ENCODE assay signal across 8 cellular contexts in genomic region chr6:3456794-3457709, GRCh38. TPM values are rescaled to one million over a fixed set of nuclear protein-coding genes. Genes with fewer than 3 reads are reported as not detected.
DNase-seq lines count a peak whose midpoint lies in the region; ATAC-seq and TF ChIP-seq lines count a peak whose summit lies in the region.

SLC22A23 (minus strand) TSS chr6:3457050; CDS start chr6:3456559, 491 bp downstream.

- peak within 1 kb of the TSS; percentile 72 for H3K27ac Mint-ChIP-seq in chondrocyte (ENCODE audit: unreplicated experiment)

- H3K9me3 Mint-ChIP-seq in chondrocyte (ENCODE audit: low read depth) = no peaks in the 10 kb centered on the region

- H3K4me3 Mint-ChIP-seq in chondrocyte (ENCODE audit: unreplicated experiment) = peak within 1 kb of the TSS; percentile 71

- TF ChIP-seq CTCF in AG09319 (IDR thresholded peaks at IDR 0.05; ENCODE audit: low read depth, low read length) = peak; percentile 18
- peak; percentile 89 for TF ChIP-seq CTCF in chondrocyte (IDR thresholded peaks at IDR 0.05)

- H3K27me3 Mint-ChIP-seq in chondrocyte (ENCODE audit: low read depth) = no peaks in the 10 kb centered on the region

- DNase-seq in AG09319 (ENCODE audit: extremely low read depth, low read depth) = no peak
- peak; percentile 62 for DNase-seq in NCI-H146 treated with DMSO at 0.1 percent for 48 hours (lab: John Stamatoyannopoulos, UW; ENCODE audit: unreplicated experiment)
- DNase-seq in chondrocyte (ENCODE audit: low spot score) = no peak
- peak; percentile 92 for DNase-seq in left kidney (ENCODE audit: low read depth, low spot score)
- peak; percentile 61 for DNase-seq in stimulated activated CD4-positive, alpha-beta T cell treated with anti-CD3 and anti-CD28 coated beads, Interleukin-1b, Interleukin-23, amount 100 ng/mL, for 48 hours

- ATAC-seq in GM19328 (IDR thresholded peaks at IDR 0.05; ENCODE audit: unreplicated experiment) = peak; percentile 49
- ATAC-seq in activated CD4-positive, CD25-positive, alpha-beta regulatory T cell treated with anti-CD3 and anti-CD28 coated beads, Interleukin-2, amount 50 U/mL, for 24 hours = peak; percentile 63 to 66
- ATAC-seq in GM21576 (IDR thresholded peaks at IDR 0.05; ENCODE audit: unreplicated experiment) = no peak

- H3K4me1 Mint-ChIP-seq in chondrocyte (ENCODE audit: low read depth) = peaks cover 11% of the 10 kb centered on the region

- H3K36me3 Mint-ChIP-seq in chondrocyte (ENCODE audit: low read depth) = no peaks in the 10 kb centered on the region

RNA-seq across cellular contexts. Expression of gene SLC22A23, which starts in this region (rescaled TPM):
- 10.9 to 36.4 TPM (median 35.8 TPM) in 3 replicates for total RNA-seq in chondrocyte

Comparison
In these comparisons a context has a peak if more than half of its experiments do, and no peak if none do; other contexts are left out.
1. DNase-seq: peak in NCI-H146 treated with DMSO at 0.1 percent for 48 hours (single experiment), left kidney (single experiment) and stimulated activated CD4-positive, alpha-beta T cell treated with anti-CD3 and anti-CD28 coated beads, Interleukin-1b, Interleukin-23, amount 100 ng/mL, for 48 hours (single experiment); none in AG09319 (single experiment) and chondrocyte (single experiment).